Comparison of ENCODE assay signal across 8 cellular contexts in the genomic region with DNA sequence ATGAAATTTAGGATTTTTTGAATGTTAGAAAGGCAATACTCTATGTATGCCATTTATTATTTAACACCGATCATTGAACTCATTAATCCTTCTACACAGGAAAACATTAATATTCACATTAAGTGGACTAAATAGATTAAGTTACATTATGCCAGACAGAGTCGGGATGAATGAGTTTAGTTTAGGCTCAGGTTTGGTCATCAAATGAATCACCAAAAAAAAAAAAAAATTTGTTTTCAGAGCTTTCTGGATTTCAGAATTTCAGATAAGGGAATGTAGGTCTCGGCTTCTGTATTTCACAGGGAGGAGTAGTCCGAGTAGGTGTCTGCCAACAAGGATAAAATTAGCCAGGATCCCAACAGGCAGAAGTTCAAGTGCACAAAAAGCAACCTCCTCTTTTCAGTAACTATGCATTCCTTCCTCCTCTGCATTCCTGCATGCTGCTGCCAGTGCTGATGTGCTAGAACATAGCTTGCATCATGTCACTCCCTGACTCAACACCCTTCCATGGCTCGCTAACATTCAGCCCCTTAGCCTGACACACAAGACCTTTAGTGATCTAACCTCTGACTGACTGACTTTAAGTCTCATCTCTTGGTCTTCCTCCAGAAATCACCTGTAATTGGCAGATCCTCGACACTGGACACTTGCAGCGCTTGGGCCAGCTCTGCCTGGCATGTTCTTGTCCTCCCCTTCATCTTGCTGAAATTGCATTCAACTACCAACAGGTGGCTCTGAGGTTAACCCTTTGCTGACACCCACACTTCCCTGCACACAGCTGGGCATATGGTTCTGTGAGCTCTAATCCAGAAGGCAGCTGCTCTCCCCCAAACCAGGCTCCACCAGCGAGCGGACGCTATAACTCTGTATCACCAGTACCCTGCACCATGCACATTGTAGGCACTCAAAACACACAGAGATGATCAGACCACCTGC.
DNase-seq lines count a peak whose midpoint lies in the region; ATAC-seq and TF ChIP-seq lines count a peak whose summit lies in the region.

No MANE protein-coding gene starts in this region.

- ATAC-seq in omental fat pad (ENCODE audit: low FRiP score) (peak; percentile 94), HG03025 (IDR thresholded peaks at IDR 0.05; ENCODE audit: low FRiP score, unreplicated experiment) (no peak), HG03520 (IDR thresholded peaks at IDR 0.05; ENCODE audit: unreplicated experiment) (no peak)

- H3K36me3 ChIP-seq in Loucy (ENCODE audit: insufficient read depth, low read length) = no peaks in the 10 kb centered on the region

- H3K4me2 ChIP-seq in Loucy (ENCODE audit: low read depth, low read length, poor library complexity, severe bottlenecking) = no peak overlapping the region

- peak; percentile 78 for TF ChIP-seq CTCF in Loucy (conservative IDR thresholded peaks at IDR 0.05; ENCODE audit: low read length)
- TF ChIP-seq CTCF in choroid plexus epithelial cell (conservative IDR thresholded peaks at IDR 0.05; ENCODE audit: low read depth, low read length) = peak; percentile 58
- TF ChIP-seq CTCF in omental fat pad (IDR thresholded peaks at IDR 0.05) = no peak

- no peak overlapping the region for H2AFZ ChIP-seq in Loucy (ENCODE audit: low read length)

- H3K9me3 ChIP-seq in Loucy (ENCODE audit: insufficient read depth, low read depth, low read length) = no peaks in the 10 kb centered on the region

- H3K27me3 ChIP-seq in Loucy (ENCODE audit: insufficient read depth, low read length, poor library complexity, severe bottlenecking) = no peaks in the 10 kb centered on the region

- no peaks in the 10 kb centered on the region for H3K9me2 ChIP-seq in Loucy (replicated peaks; ENCODE audit: low read depth, low read length)

- H3K79me2 ChIP-seq in Loucy (ENCODE audit: insufficient read depth, low read length) = no peaks in the 10 kb centered on the region

- H4K20me1 ChIP-seq in Loucy (ENCODE audit: insufficient read depth, low read length, poor library complexity, severe bottlenecking) = no peaks in the 10 kb centered on the region

- peak; percentile 41 to 44 for DNase-seq in activated T-cell treated with anti-CD3 and anti-CD28 coated beads, Interleukin-2, amount 50 U/mL, for 48 hours
- DNase-seq in activated T-cell treated with anti-CD3 and anti-CD28 coated beads for 4 hours = no peak
- peak; percentile 74 for DNase-seq in choroid plexus epithelial cell (ENCODE audit: low read depth)
- DNase-seq in omental fat pad (ENCODE audit: low spot score) = peak; percentile 30
- DNase-seq in NCI-H187 (lab: John Stamatoyannopoulos, UW) = no peak

- H3K4me3 ChIP-seq in Loucy (ENCODE audit: low read length, poor library complexity, severe bottlenecking) (no peak overlapping the region), choroid plexus epithelial cell (ENCODE audit: low read depth, low read length) (no peak overlapping the region)

- H3K4me1 ChIP-seq in Loucy (ENCODE audit: insufficient read depth, low read length, poor library complexity, severe bottlenecking) = peaks cover 17% of the 10 kb centered on the region

- H3K9ac ChIP-seq in Loucy (ENCODE audit: low read depth, low read length, poor library complexity, severe bottlenecking) = no peak overlapping the region

- H3F3A ChIP-seq in Loucy (ENCODE audit: low read depth) = no peaks in the 10 kb centered on the region

Comparison
In these comparisons a context has a peak if more than half of its experiments do, and no peak if none do; other contexts are left out.
1. DNase-seq: peak in activated T-cell treated with anti-CD3 and anti-CD28 coated beads, Interleukin-2, amount 50 U/mL, for 48 hours (2 of 2), choroid plexus epithelial cell (single experiment) and omental fat pad (single experiment); none in activated T-cell treated with anti-CD3 and anti-CD28 coated beads for 4 hours (single experiment) and NCI-H187 (0 of 2).
2. CTCF ChIP-seq: peak in Loucy (single experiment) and choroid plexus epithelial cell (single experiment); none in omental fat pad (0 of 3).